ENCODE assay signal across 1 cellular context in genomic region chr1:32107742-32108661, GRCh38.
TF ChIP-seq lines count a peak whose summit lies in the region.

Gene KPNA6 (plus strand): TSS chr1:32108056. CDS start chr1:32108131, 75 bp downstream.

TF ChIP-seq in GM12878, 131 proteins besides CTCF, POLR2A, EP300 and RAD21 (continued from another document and continues in another):
- TF ChIP-seq ZNF592 (IDR thresholded peaks at IDR 0.05) (no peak), NKRF (conservative IDR thresholded peaks at IDR 0.05) (peak; percentile 50), RELB (IDR thresholded peaks at IDR 0.05; ENCODE audit: low read depth) (peak; percentile 95), ZBTB40 (IDR thresholded peaks at IDR 0.05; ENCODE audit: borderline replicate concordance) (peak; percentile 75; the same call in 1 of the 2 replicates), ELK1 (IDR thresholded peaks at IDR 0.05; ENCODE audit: low read depth, low read length) (no peak), KLF5 (IDR thresholded peaks at IDR 0.05; ENCODE audit: partially characterized antibody) (no peak), POLR2AphosphoS2 (IDR thresholded peaks at IDR 0.05; ENCODE audit: low read depth, low read length) (no peak), DPF2 (IDR thresholded peaks at IDR 0.05) (no peak), SUZ12 (IDR thresholded peaks at IDR 0.05; ENCODE audit: unreplicated experiment) (no peak), ATF3 (IDR thresholded peaks at IDR 0.05; ENCODE audit: borderline replicate concordance, extremely low read depth, low read depth, low read length) (no peak), BRCA1 (IDR thresholded peaks at IDR 0.05; ENCODE audit: low read depth, low read length) (no peak), BMI1 (IDR thresholded peaks at IDR 0.05; ENCODE audit: borderline replicate concordance) (no peak), PML (IDR thresholded peaks at IDR 0.05; ENCODE audit: low read length) (peak; percentile 76), ATF7 (IDR thresholded peaks at IDR 0.05; ENCODE audit: low read depth) (peak; percentile 36; the same call in 1 of the 2 replicates), NR2C2 (IDR thresholded peaks at IDR 0.05; ENCODE audit: borderline replicate concordance, control insufficient read depth, insufficient read length, low read depth) (no peak), BHLHE40 (IDR thresholded peaks at IDR 0.05; ENCODE audit: borderline replicate concordance in 1 of 2, low read depth in 2 of 2, low read length in 1 of 2) (no peak), FOS (IDR thresholded peaks at IDR 0.05; ENCODE audit: borderline replicate concordance, extremely low read depth, insufficient read length) (no peak), MTA3 (IDR thresholded peaks at IDR 0.05; ENCODE audit: borderline replicate concordance, low read length) (no peak; the same call in 1 of the 2 replicates), MXI1 (IDR thresholded peaks at IDR 0.05; ENCODE audit: low read depth, low read length) (no peak; the same call in 1 of the 2 replicates), MYC (IDR thresholded peaks at IDR 0.05; ENCODE audit: insufficient read depth, insufficient read length, insufficient replicate concordance, low read length, severe bottlenecking) (no peak), PKNOX1 (IDR thresholded peaks at IDR 0.05) (no peak), PAX5 (IDR thresholded peaks at IDR 0.05; ENCODE audit: borderline replicate concordance, low read depth, low read length) (0 out of 2 replicates have a peak, but pooled peaks have one; percentile 6), PBX3 (IDR thresholded peaks at IDR 0.05; ENCODE audit: insufficient replicate concordance, low read depth, low read length) (no peak), RAD51 (IDR thresholded peaks at IDR 0.05) (no peak), NR2C1 (IDR thresholded peaks at IDR 0.05) (no peak), TCF7 (IDR thresholded peaks at IDR 0.05; ENCODE audit: borderline replicate concordance) (no peak), ZBED1 (IDR thresholded peaks at IDR 0.05; ENCODE audit: borderline replicate concordance) (no peak), FOXK2 (IDR thresholded peaks at IDR 0.05) (no peak), SUPT20H (IDR thresholded peaks at IDR 0.05; ENCODE audit: borderline replicate concordance, control insufficient read depth, low read depth, low read length) (no peak), BCLAF1 (IDR thresholded peaks at IDR 0.05) (no peak), EGR1 (IDR thresholded peaks at IDR 0.05; ENCODE audit: borderline replicate concordance in 1 of 2, low read depth in 2 of 2, low read length in 2 of 2) (0 out of 3 replicates have a peak, but pooled peaks of 1 of the 2 experiments have one; percentile 21), WRNIP1 (IDR thresholded peaks at IDR 0.05; ENCODE audit: borderline replicate concordance, low read depth, low read length) (no peak), NFXL1 (IDR thresholded peaks at IDR 0.05; ENCODE audit: borderline replicate concordance) (no peak), SP1 (IDR thresholded peaks at IDR 0.05; ENCODE audit: low read depth, low read length) (no peak), EED (IDR thresholded peaks at IDR 0.05; ENCODE audit: low read depth) (no peak), E2F4 (IDR thresholded peaks at IDR 0.05; ENCODE audit: low read depth, low read length) (0 out of 2 replicates have a peak, but pooled peaks have one; percentile 45)
